8 cellular contexts compared by ENCODE assay signal in genomic region chr14:53180272-53181221, GRCh38. TPM values are rescaled to one million over a fixed set of nuclear protein-coding genes. Genes with fewer than 3 reads are reported as not detected.
DNase-seq lines count a peak whose midpoint lies in the region; ATAC-seq, FAIRE-seq and TF ChIP-seq lines count a peak whose summit lies in the region.

No MANE protein-coding gene starts in this region.

- H2AK5ac ChIP-seq in mesenchymal stem cell (ENCODE audit: low read length, severe bottlenecking), result no peak overlapping the region

- FAIRE-seq in HTR-8/SVneo (lab: Jason Lieb, UNC), result peak; percentile 63

- H2BK5ac ChIP-seq in mesenchymal stem cell (ENCODE audit: low read depth, low read length, poor library complexity, severe bottlenecking), result no peak overlapping the region

- no peak overlapping the region for H3K14ac ChIP-seq in mesenchymal stem cell (ENCODE audit: low read length in 2 of 2)

- BruUV-seq in PC-9 (replicated peaks; lab: Mats Ljungman, UMichigan), result no TSS peak

- POLR2A ChIA-PET in CD4-positive, alpha-beta T cell (lab: Charles Lee), result no interaction called here
- POLR2A ChIA-PET in PC-9 (lab: Charles Lee; ENCODE audit: unreplicated experiment), result no interaction called here

- CTCF ChIA-PET in CD4-positive, alpha-beta T cell (lab: Charles Lee), result interaction anchor here (1.1 to 1.5 kb wide), 2 partner anchors 10 to 28 kb away, joined by 3 to 9 read pairs; partner anchors contain the start of gene DDHD1
- CTCF ChIA-PET in PC-9 (lab: Charles Lee), result no interaction called here

- H3K4me3 ChIP-seq in mesenchymal stem cell (ENCODE audit: insufficient read depth in 1 of 2, low read depth in 1 of 2, low read length in 2 of 2) (no peak overlapping the region), PC-9 (no peak overlapping the region)

- no peaks in the 10 kb centered on the region for H3K27me3 ChIP-seq in CD4-positive, alpha-beta T cell (ENCODE audit: control insufficient read depth, insufficient read depth, low read length)
- no peaks in the 10 kb centered on the region for H3K27me3 ChIP-seq in mesenchymal stem cell (ENCODE audit: control insufficient read depth in 1 of 2, insufficient read depth in 1 of 2, low read length in 2 of 2)
- no peaks in the 10 kb centered on the region for H3K27me3 ChIP-seq in PC-9 (ENCODE audit: insufficient read depth, low read depth)

- peak; percentile 52 for ATAC-seq in CD4-positive, alpha-beta T cell (ENCODE audit: poor library complexity)
- no peak for ATAC-seq in HG03196 (IDR thresholded peaks at IDR 0.05; ENCODE audit: unreplicated experiment)

- no peak overlapping the region for H4K91ac ChIP-seq in mesenchymal stem cell (ENCODE audit: low read length)

- H2AFZ ChIP-seq in mesenchymal stem cell (ENCODE audit: low read depth, low read length) (no peak overlapping the region), PC-9 (no peak overlapping the region)

- H3F3A ChIP-seq in PC-9 (ENCODE audit: insufficient read depth, low read depth), result 0 out of 2 replicates have a peak, but pooled peaks cover 4% of the 10 kb centered on the region

- 80% methylated on average over 8 of the region's 13 CpGs for WGBS in mesenchymal stem cell

- no peak overlapping the region for H2BK12ac ChIP-seq in mesenchymal stem cell (ENCODE audit: low read length in 2 of 2)

- H3K9me2 ChIP-seq in PC-9 (ENCODE audit: insufficient read depth), result no peaks in the 10 kb centered on the region

- no peak overlapping the region for H3K27ac ChIP-seq in CD4-positive, alpha-beta T cell (ENCODE audit: low read depth, low read length)
- H3K27ac ChIP-seq in mesenchymal stem cell (ENCODE audit: low read length, poor library complexity, severe bottlenecking) (no peak overlapping the region), PC-9 (no peak overlapping the region)

- no peaks in the 10 kb centered on the region for H3K79me2 ChIP-seq in PC-9 (ENCODE audit: low read depth)

- peak in 5 of 10 experiments; percentile 0 to 23 (median 4) for DNase-seq in CD4-positive, alpha-beta T cell
- DNase-seq in HTR-8/SVneo (ENCODE audit: insufficient read length, low spot score) (no peak), mesenchymal stem cell (peak; percentile 57), PC-9 (no peak), AG08396 (ENCODE audit: low spot score) (no peak), putamen (ENCODE audit: low spot score) (no peak)
- DNase-seq in activated T-cell treated with anti-CD3 and anti-CD28 coated beads, Interleukin-2, amount 50 U/mL, for 24 hours, result peak; percentile 51

- H3K4me1 Mint-ChIP-seq in CD4-positive, alpha-beta T cell (ENCODE audit: low read depth), result peaks cover 7% of the 10 kb centered on the region
- peaks cover 37% of the 10 kb centered on the region for H3K4me1 Mint-ChIP-seq in activated T-cell treated with anti-CD3 and anti-CD28 coated beads, Interleukin-2, amount 50 U/mL, for 24 hours (ENCODE audit: low read depth)

- H3K36me3 Mint-ChIP-seq in CD4-positive, alpha-beta T cell (ENCODE audit: low read depth), result no peaks in the 10 kb centered on the region
- H3K36me3 Mint-ChIP-seq in activated T-cell treated with anti-CD3 and anti-CD28 coated beads, Interleukin-2, amount 50 U/mL, for 24 hours (ENCODE audit: low read depth), result no peaks in the 10 kb centered on the region

- H2BK120ac ChIP-seq in mesenchymal stem cell (ENCODE audit: low read depth, low read length), result no peak overlapping the region

- H3K9me3 Mint-ChIP-seq in CD4-positive, alpha-beta T cell, result no peaks in the 10 kb centered on the region
- no peaks in the 10 kb centered on the region for H3K9me3 Mint-ChIP-seq in activated T-cell treated with anti-CD3 and anti-CD28 coated beads, Interleukin-2, amount 50 U/mL, for 24 hours

- H4K8ac ChIP-seq in mesenchymal stem cell (ENCODE audit: low read length), result no peak overlapping the region

- no peak overlapping the region for H3K4ac ChIP-seq in mesenchymal stem cell (ENCODE audit: low read depth in 1 of 2, low read length in 2 of 2)

- no peak overlapping the region for H3K18ac ChIP-seq in mesenchymal stem cell (ENCODE audit: low read depth in 1 of 2, low read length in 2 of 2)

- H3K9me3 ChIP-seq in CD4-positive, alpha-beta T cell (ENCODE audit: control insufficient read depth, low read length), result no peaks in the 10 kb centered on the region
- no peaks in the 10 kb centered on the region for H3K9me3 ChIP-seq in mesenchymal stem cell (ENCODE audit: control insufficient read depth, low read length)
- no peaks in the 10 kb centered on the region for H3K9me3 ChIP-seq in PC-9 (ENCODE audit: insufficient read depth, low read depth)

- H3K4me2 ChIP-seq in mesenchymal stem cell (ENCODE audit: low read length, poor library complexity, severe bottlenecking) (no peak overlapping the region), PC-9 (no peak overlapping the region)

- no peaks in the 10 kb centered on the region for H3K79me1 ChIP-seq in mesenchymal stem cell (replicated peaks; ENCODE audit: low read length, poor library complexity, severe bottlenecking)

- intact Hi-C loops in CD4-positive, alpha-beta T cell (cut with DNase I, micrococcal nuclease), result no loop called here
- intact Hi-C loops in PC-9 (cut with micrococcal nuclease; ENCODE audit: unreplicated experiment), result no loop called here

- H3K4me1 ChIP-seq in mesenchymal stem cell (ENCODE audit: control insufficient read depth, insufficient read depth, low read depth, low read length) (peaks cover 1% of the 10 kb centered on the region), PC-9 (replicated peaks; ENCODE audit: insufficient read depth) (no peaks in the 10 kb centered on the region)

- H4K20me1 ChIP-seq in PC-9 (ENCODE audit: insufficient read depth), result no peaks in the 10 kb centered on the region

- H3K36me3 ChIP-seq in mesenchymal stem cell (ENCODE audit: control insufficient read depth in 1 of 2, insufficient read depth in 2 of 2, low read depth in 1 of 2, low read length in 2 of 2), result no peaks in the 10 kb centered on the region
- H3K36me3 ChIP-seq in PC-9 (ENCODE audit: low read depth), result no peaks in the 10 kb centered on the region

- no peak overlapping the region for H3K9ac ChIP-seq in mesenchymal stem cell (ENCODE audit: low read length)

- no peak overlapping the region for H2BK15ac ChIP-seq in mesenchymal stem cell (ENCODE audit: low read depth, poor library complexity, severe bottlenecking)

- peak; percentile 27 for TF ChIP-seq CTCF in CD4-positive, alpha-beta T cell (IDR thresholded peaks at IDR 0.05)
- TF ChIP-seq CTCF in PC-9 (conservative IDR thresholded peaks at IDR 0.05), result no peak

- no peak overlapping the region for H3K27ac Mint-ChIP-seq in CD4-positive, alpha-beta T cell
- peak overlapping the region; percentile 77 for H3K27ac Mint-ChIP-seq in activated T-cell treated with anti-CD3 and anti-CD28 coated beads, Interleukin-2, amount 50 U/mL, for 24 hours

- H3K4me3 Mint-ChIP-seq in CD4-positive, alpha-beta T cell, result no peak overlapping the region
- peak overlapping the region; percentile 8 for H3K4me3 Mint-ChIP-seq in activated T-cell treated with anti-CD3 and anti-CD28 coated beads, Interleukin-2, amount 50 U/mL, for 24 hours

- H3K23ac ChIP-seq in mesenchymal stem cell (ENCODE audit: low read length in 2 of 2), result no peak overlapping the region

- H3K27me3 Mint-ChIP-seq in CD4-positive, alpha-beta T cell, result no peaks in the 10 kb centered on the region
- no peaks in the 10 kb centered on the region for H3K27me3 Mint-ChIP-seq in activated T-cell treated with anti-CD3 and anti-CD28 coated beads, Interleukin-2, amount 50 U/mL, for 24 hours

RNA-seq across cellular contexts. Expression of gene DDHD1, which starts 27.4 kb away (rescaled TPM):
- total RNA-seq in CD4-positive, alpha-beta T cell, result 10 to 100 TPM; 42.5 to 44.5 TPM
- polyA plus RNA-seq in mesenchymal stem cell (2013, experiment 1 of 2), result 5.7 TPM
- 6.4 TPM for polyA plus RNA-seq in mesenchymal stem cell (2013, experiment 2 of 2)
- total RNA-seq in PC-9 (2021), result 11.1 and 11.3 TPM in 2 replicates

Comparison
In these comparisons a context has a peak if more than half of its experiments do, and no peak if none do; other contexts are left out.
1. DNase-seq: peak in activated T-cell treated with anti-CD3 and anti-CD28 coated beads, Interleukin-2, amount 50 U/mL, for 24 hours (single experiment) and mesenchymal stem cell (single experiment); none in HTR-8/SVneo (single experiment), PC-9 (0 of 2), AG08396 (single experiment) and putamen (single experiment).